Comparison of ENCODE assay signal across 12 cellular contexts in genomic region chr3:38005076-38006020, GRCh38. TPM values are rescaled to one million over a fixed set of nuclear protein-coding genes. Genes with fewer than 3 reads are reported as not detected.
DNase-seq lines count a peak whose midpoint lies in the region; ATAC-seq, FAIRE-seq and TF ChIP-seq lines count a peak whose summit lies in the region.
"Had no signal": no experiment of that assay in that cellular context is flagged by ENCODE, and none has a peak within 500 bp of the region (broad histone marks: within the 10 kb centered on the region; RNA-seq: fewer than 3 reads in every experiment).

No MANE protein-coding gene starts in this region.

- H3K27me3 ChIP-seq in aorta (ENCODE audit: control insufficient read depth in 1 of 2, insufficient read depth in 2 of 2, low read length in 1 of 2) = no peaks in the 10 kb centered on the region
- H3K27me3 ChIP-seq in smooth muscle cell (ENCODE audit: low read depth) = no peaks in the 10 kb centered on the region

- H3K27ac Mint-ChIP-seq in naive thymus-derived CD8-positive, alpha-beta T cell = peak overlapping the region in 9 of 10 donors; percentile 1 to 87 (median 60)

- FAIRE-seq in frontal cortex (lab: Jason Lieb, UNC) = peak; percentile 77
- FAIRE-seq: GM19239 had no signal

- H3K36me3 ChIP-seq in aorta (ENCODE audit: control insufficient read depth in 1 of 2, insufficient read depth in 2 of 2, low read length in 1 of 2) (peaks cover 0 to 2% of the 10 kb centered on the region in 2 donors), smooth muscle cell (ENCODE audit: low read depth) (no peaks in the 10 kb centered on the region)

- no peak overlapping the region for H3K4me2 ChIP-seq in smooth muscle cell

- peaks cover 0 to 23% (median 0%) of the 10 kb centered on the region in 3 donors for H3K36me3 Mint-ChIP-seq in naive thymus-derived CD8-positive, alpha-beta T cell

- DNase-seq in stimulated activated CD4-positive, alpha-beta T cell treated with anti-CD3 and anti-CD28 coated beads, Interleukin-4, amount 100 ng/mL, for 1 hour = peak; percentile 1
- no peak for DNase-seq in stimulated activated CD4-positive, alpha-beta T cell treated with anti-CD3 and anti-CD28 coated beads, Interleukin-12 subunit alpha, Interleukin-12 subunit beta, amount 100 ng/mL, for 4 hours
- DNase-seq in frontal cortex (ENCODE audit: low spot score in 2 of 2) = peak; percentile 80 to 86
- no peak for DNase-seq in naive thymus-derived CD8-positive, alpha-beta T cell
- peak; percentile 44 to 69 for DNase-seq in aorta
- DNase-seq in smooth muscle cell (lab: John Stamatoyannopoulos, UW; ENCODE audit: unreplicated experiment) = no peak
- no peak for DNase-seq in NCI-H748 treated with DMSO at 0.1 percent for 48 hours (lab: John Stamatoyannopoulos, UW)
- DNase-seq: NCI-H446 treated with DMSO at 0.1 percent for 48 hours had no signal

- no peaks in the 10 kb centered on the region for H3K4me1 ChIP-seq in aorta (ENCODE audit: control insufficient read depth in 1 of 2, insufficient read depth in 2 of 2, low read length in 2 of 2)
- no peaks in the 10 kb centered on the region for H3K4me1 ChIP-seq in smooth muscle cell (ENCODE audit: low read depth)

- no peak overlapping the region for H3K4me3 ChIP-seq in aorta (ENCODE audit: low read length in 2 of 2)
- no peak overlapping the region for H3K4me3 ChIP-seq in smooth muscle cell
- H3K4me3 ChIP-seq: psoas muscle had no signal

- no peaks in the 10 kb centered on the region for H3K9me3 ChIP-seq in aorta (ENCODE audit: control insufficient read depth, low read length)
- no peaks in the 10 kb centered on the region for H3K9me3 ChIP-seq in smooth muscle cell (replicated peaks; ENCODE audit: low read depth)
- H3K9me3 ChIP-seq: psoas muscle had no signal

- TF ChIP-seq CTCF in smooth muscle cell (IDR thresholded peaks at IDR 0.05; ENCODE audit: borderline replicate concordance, insufficient read depth, poor library complexity, severe bottlenecking) = no peak

- H3K27ac ChIP-seq in aorta (ENCODE audit: low read depth in 1 of 2, low read length in 2 of 2) = no peak overlapping the region
- H3K27ac ChIP-seq in smooth muscle cell (ENCODE audit: low read depth) = no peak overlapping the region
- H3K27ac ChIP-seq: psoas muscle had no signal

- H2AFZ ChIP-seq in smooth muscle cell (ENCODE audit: low read depth) = no peak overlapping the region

- H3K9me3 Mint-ChIP-seq in naive thymus-derived CD8-positive, alpha-beta T cell = no peaks in the 10 kb centered on the region

- no peak for ATAC-seq in naive thymus-derived CD8-positive, alpha-beta T cell
- ATAC-seq in aorta (ENCODE audit: low FRiP score) = no peak
- no peak for ATAC-seq in HG03521 (IDR thresholded peaks at IDR 0.05; ENCODE audit: unreplicated experiment)

- no peak overlapping the region for H3K9ac ChIP-seq in smooth muscle cell (ENCODE audit: low read depth)

- H3K4me1 Mint-ChIP-seq in naive thymus-derived CD8-positive, alpha-beta T cell = peaks cover 9 to 20% (median 14%) of the 10 kb centered on the region in 4 donors

- H3K27me3 Mint-ChIP-seq in naive thymus-derived CD8-positive, alpha-beta T cell = no peaks in the 10 kb centered on the region

- WGBS in aorta, 2 donors = 53 to 55% methylated on average over 15 of the region's 15 CpGs
- 82% methylated on average over 15 of the region's 15 CpGs for WGBS in smooth muscle cell (ENCODE audit: low lambda C conversion rate)

- POLR2A ChIA-PET in naive thymus-derived CD8-positive, alpha-beta T cell (lab: Charles Lee) = no interaction called here

- no peaks in the 10 kb centered on the region for H3K79me2 ChIP-seq in smooth muscle cell (ENCODE audit: low read depth)

- H3F3A ChIP-seq in smooth muscle cell (ENCODE audit: low read depth) = peaks cover 3% of the 10 kb centered on the region

- H4K20me1 ChIP-seq in smooth muscle cell (ENCODE audit: low read depth) = no peaks in the 10 kb centered on the region

- intact Hi-C loops in aorta (cut with DNase I) = no loop called here

- no peak overlapping the region for H3K4me3 Mint-ChIP-seq in naive thymus-derived CD8-positive, alpha-beta T cell

RNA-seq across cellular contexts. Expression of gene VILL, which starts 14.8 kb away (rescaled TPM):
- total RNA-seq in frontal cortex = 9.8 TPM
- total RNA-seq in naive thymus-derived CD8-positive, alpha-beta T cell = 10 to 100 TPM; 41.0 to 41.9 TPM
- polyA plus RNA-seq in naive thymus-derived CD8-positive, alpha-beta T cell = 10 to 100 TPM; 12.3 to 21.6 (median 16.0) TPM
- 10 to 100 TPM in 1 of 2 donors, 1 to 10 TPM in 1; 3.9 to 10.9 TPM for total RNA-seq in aorta
- polyA plus RNA-seq in aorta = 10 to 100 TPM; 15.4 to 37.1 TPM
- 3.4 and 3.8 TPM in 2 replicates for total RNA-seq in smooth muscle cell
- 2.3 and 5.6 TPM in 2 replicates for polyA plus RNA-seq in smooth muscle cell

RNA-seq across cellular contexts. Expression of gene PLCD1, which starts 24.1 kb away (rescaled TPM):
- total RNA-seq in frontal cortex (4.1 TPM), aorta (10 to 100 TPM; 37.1 to 53.8 TPM), smooth muscle cell (20.5 and 21.3 TPM in 2 replicates)
- total RNA-seq in naive thymus-derived CD8-positive, alpha-beta T cell = 10 to 100 TPM; 39.3 to 42.7 TPM
- polyA plus RNA-seq in naive thymus-derived CD8-positive, alpha-beta T cell = 10 to 100 TPM; 11.0 to 23.0 (median 15.6) TPM
- polyA plus RNA-seq in aorta (10 to 100 TPM; 30.8 to 59.7 TPM), smooth muscle cell (33.3 and 34.8 TPM in 2 replicates)

RNA-seq across cellular contexts. Expression of gene DLEC1, which starts 33.7 kb away (rescaled TPM):
- total RNA-seq in frontal cortex (0.41 TPM), aorta (under 1 TPM; 0.26 to 0.69 TPM), smooth muscle cell (0.27 and 0.54 TPM in 2 replicates)
- total RNA-seq in naive thymus-derived CD8-positive, alpha-beta T cell = 1 to 10 TPM; 4.6 to 5.2 TPM
- polyA plus RNA-seq in naive thymus-derived CD8-positive, alpha-beta T cell = under 1 TPM; 0.31 to 0.37 (median 0.35) TPM
- polyA plus RNA-seq in aorta (under 1 TPM; 0.25 to 0.59 TPM), smooth muscle cell (0.61 TPM in 1 of 2 replicates, not detected in the other)
- total RNA-seq: epithelial cell of proximal tubule had no signal

Comparison
In these comparisons a context has a peak if more than half of its experiments do, and no peak if none do; other contexts are left out.
1. DNase-seq: peak in stimulated activated CD4-positive, alpha-beta T cell treated with anti-CD3 and anti-CD28 coated beads, Interleukin-4, amount 100 ng/mL, for 1 hour (single experiment), frontal cortex (2 of 2) and aorta (2 of 2); none in stimulated activated CD4-positive, alpha-beta T cell treated with anti-CD3 and anti-CD28 coated beads, Interleukin-12 subunit alpha, Interleukin-12 subunit beta, amount 100 ng/mL, for 4 hours (single experiment), naive thymus-derived CD8-positive, alpha-beta T cell (0 of 10), smooth muscle cell (single experiment) and NCI-H748 treated with DMSO at 0.1 percent for 48 hours (single experiment).